Comparison of ENCODE assay signal across 1 cellular context in the genomic region with DNA sequence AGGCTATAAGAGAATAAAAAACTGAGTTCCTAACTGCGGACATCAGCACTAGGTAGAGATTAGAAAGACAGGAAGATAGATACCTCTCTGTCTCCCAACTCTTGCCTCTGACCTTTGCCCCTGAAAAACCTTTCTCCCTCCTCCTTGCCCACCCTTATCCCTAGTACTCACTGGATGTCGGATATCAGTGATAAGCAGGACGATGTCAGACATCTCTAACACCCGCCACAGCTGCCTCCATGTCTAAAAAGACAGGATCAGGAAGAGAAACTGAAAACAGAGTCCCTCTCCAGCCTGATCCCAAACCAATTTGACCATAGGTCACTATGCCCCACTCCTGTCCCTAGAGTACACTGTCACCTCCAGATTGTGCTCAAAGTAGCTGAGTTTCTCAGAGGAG.
TF ChIP-seq lines count a peak whose summit lies in the region.

No MANE protein-coding gene starts in this region.

TF ChIP-seq in GM23338, 12 proteins besides CTCF, POLR2A, EP300 and RAD21 (continued from another document):
- TF ChIP-seq, protein P1, sequence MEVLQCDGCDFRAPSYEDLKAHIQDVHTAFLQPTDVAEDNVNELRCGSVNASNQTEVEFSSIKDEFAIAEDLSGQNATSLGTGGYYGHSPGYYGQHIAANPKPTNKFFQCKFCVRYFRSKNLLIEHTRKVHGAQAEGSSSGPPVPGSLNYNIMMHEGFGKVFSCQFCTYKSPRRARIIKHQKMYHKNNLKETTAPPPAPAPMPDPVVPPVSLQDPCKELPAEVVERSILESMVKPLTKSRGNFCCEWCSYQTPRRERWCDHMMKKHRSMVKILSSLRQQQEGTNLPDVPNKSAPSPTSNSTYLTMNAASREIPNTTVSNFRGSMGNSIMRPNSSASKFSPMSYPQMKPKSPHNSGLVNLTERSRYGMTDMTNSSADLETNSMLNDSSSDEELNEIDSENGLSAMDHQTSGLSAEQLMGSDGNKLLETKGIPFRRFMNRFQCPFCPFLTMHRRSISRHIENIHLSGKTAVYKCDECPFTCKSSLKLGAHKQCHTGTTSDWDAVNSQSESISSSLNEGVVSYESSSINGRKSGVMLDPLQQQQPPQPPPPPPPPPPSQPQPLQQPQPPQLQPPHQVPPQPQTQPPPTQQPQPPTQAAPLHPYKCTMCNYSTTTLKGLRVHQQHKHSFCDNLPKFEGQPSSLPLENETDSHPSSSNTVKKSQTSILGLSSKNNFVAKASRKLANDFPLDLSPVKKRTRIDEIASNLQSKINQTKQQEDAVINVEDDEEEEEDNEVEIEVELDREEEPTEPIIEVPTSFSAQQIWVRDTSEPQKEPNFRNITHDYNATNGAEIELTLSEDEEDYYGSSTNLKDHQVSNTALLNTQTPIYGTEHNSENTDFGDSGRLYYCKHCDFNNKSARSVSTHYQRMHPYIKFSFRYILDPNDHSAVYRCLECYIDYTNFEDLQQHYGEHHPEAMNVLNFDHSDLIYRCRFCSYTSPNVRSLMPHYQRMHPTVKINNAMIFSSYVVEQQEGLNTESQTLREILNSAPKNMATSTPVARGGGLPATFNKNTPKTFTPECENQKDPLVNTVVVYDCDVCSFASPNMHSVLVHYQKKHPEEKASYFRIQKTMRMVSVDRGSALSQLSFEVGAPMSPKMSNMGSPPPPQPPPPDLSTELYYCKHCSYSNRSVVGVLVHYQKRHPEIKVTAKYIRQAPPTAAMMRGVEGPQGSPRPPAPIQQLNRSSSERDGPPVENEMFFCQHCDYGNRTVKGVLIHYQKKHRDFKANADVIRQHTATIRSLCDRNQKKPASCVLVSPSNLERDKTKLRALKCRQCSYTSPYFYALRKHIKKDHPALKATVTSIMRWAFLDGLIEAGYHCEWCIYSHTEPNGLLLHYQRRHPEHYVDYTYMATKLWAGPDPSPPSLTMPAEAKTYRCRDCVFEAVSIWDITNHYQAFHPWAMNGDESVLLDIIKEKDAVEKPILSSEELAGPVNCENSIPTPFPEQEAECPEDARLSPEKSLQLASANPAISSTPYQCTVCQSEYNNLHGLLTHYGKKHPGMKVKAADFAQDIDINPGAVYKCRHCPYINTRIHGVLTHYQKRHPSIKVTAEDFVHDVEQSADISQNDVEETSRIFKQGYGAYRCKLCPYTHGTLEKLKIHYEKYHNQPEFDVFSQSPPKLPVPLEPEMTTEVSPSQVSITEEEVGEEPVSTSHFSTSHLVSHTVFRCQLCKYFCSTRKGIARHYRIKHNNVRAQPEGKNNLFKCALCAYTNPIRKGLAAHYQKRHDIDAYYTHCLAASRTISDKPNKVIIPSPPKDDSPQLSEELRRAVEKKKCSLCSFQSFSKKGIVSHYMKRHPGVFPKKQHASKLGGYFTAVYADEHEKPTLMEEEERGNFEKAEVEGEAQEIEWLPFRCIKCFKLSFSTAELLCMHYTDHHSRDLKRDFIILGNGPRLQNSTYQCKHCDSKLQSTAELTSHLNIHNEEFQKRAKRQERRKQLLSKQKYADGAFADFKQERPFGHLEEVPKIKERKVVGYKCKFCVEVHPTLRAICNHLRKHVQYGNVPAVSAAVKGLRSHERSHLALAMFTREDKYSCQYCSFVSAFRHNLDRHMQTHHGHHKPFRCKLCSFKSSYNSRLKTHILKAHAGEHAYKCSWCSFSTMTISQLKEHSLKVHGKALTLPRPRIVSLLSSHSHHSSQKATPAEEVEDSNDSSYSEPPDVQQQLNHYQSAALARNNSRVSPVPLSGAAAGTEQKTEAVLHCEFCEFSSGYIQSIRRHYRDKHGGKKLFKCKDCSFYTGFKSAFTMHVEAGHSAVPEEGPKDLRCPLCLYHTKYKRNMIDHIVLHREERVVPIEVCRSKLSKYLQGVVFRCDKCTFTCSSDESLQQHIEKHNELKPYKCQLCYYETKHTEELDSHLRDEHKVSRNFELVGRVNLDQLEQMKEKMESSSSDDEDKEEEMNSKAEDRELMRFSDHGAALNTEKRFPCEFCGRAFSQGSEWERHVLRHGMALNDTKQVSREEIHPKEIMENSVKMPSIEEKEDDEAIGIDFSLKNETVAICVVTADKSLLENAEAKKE (CRISPR knock-in tag; IDR thresholded peaks at IDR 0.05): no peak
- TF ChIP-seq EZH2 (IDR thresholded peaks at IDR 0.05; ENCODE audit: low read depth, unreplicated experiment): no peak
- no peak for TF ChIP-seq STAT1 (IDR thresholded peaks at IDR 0.05; ENCODE audit: unreplicated experiment)
- TF ChIP-seq EZH2phosphoT487 (IDR thresholded peaks at IDR 0.05; ENCODE audit: unreplicated experiment): no peak
- no peak for TF ChIP-seq JUNB (IDR thresholded peaks at IDR 0.05; ENCODE audit: unreplicated experiment)
- TF ChIP-seq CREB1 (CRISPR knock-in tag; IDR thresholded peaks at IDR 0.05; ENCODE audit: low read depth): no peak
- TF ChIP-seq NANOG (IDR thresholded peaks at IDR 0.05; ENCODE audit: borderline replicate concordance): no peak
- no peak for TF ChIP-seq ZNF331 (CRISPR knock-in tag; IDR thresholded peaks at IDR 0.05; ENCODE audit: low read depth)
- TF ChIP-seq, protein P2, sequence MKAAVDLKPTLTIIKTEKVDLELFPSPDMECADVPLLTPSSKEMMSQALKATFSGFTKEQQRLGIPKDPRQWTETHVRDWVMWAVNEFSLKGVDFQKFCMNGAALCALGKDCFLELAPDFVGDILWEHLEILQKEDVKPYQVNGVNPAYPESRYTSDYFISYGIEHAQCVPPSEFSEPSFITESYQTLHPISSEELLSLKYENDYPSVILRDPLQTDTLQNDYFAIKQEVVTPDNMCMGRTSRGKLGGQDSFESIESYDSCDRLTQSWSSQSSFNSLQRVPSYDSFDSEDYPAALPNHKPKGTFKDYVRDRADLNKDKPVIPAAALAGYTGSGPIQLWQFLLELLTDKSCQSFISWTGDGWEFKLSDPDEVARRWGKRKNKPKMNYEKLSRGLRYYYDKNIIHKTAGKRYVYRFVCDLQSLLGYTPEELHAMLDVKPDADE (IDR thresholded peaks at IDR 0.05): no peak
- TF ChIP-seq, protein P3, sequence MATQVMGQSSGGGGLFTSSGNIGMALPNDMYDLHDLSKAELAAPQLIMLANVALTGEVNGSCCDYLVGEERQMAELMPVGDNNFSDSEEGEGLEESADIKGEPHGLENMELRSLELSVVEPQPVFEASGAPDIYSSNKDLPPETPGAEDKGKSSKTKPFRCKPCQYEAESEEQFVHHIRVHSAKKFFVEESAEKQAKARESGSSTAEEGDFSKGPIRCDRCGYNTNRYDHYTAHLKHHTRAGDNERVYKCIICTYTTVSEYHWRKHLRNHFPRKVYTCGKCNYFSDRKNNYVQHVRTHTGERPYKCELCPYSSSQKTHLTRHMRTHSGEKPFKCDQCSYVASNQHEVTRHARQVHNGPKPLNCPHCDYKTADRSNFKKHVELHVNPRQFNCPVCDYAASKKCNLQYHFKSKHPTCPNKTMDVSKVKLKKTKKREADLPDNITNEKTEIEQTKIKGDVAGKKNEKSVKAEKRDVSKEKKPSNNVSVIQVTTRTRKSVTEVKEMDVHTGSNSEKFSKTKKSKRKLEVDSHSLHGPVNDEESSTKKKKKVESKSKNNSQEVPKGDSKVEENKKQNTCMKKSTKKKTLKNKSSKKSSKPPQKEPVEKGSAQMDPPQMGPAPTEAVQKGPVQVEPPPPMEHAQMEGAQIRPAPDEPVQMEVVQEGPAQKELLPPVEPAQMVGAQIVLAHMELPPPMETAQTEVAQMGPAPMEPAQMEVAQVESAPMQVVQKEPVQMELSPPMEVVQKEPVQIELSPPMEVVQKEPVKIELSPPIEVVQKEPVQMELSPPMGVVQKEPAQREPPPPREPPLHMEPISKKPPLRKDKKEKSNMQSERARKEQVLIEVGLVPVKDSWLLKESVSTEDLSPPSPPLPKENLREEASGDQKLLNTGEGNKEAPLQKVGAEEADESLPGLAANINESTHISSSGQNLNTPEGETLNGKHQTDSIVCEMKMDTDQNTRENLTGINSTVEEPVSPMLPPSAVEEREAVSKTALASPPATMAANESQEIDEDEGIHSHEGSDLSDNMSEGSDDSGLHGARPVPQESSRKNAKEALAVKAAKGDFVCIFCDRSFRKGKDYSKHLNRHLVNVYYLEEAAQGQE (IDR thresholded peaks at IDR 0.05; ENCODE audit: unreplicated experiment): no peak
- no peak for TF ChIP-seq POLR2AphosphoS5 (IDR thresholded peaks at IDR 0.05; ENCODE audit: low read depth)
